20 cellular contexts compared by ENCODE assay signal in the genomic region with DNA sequence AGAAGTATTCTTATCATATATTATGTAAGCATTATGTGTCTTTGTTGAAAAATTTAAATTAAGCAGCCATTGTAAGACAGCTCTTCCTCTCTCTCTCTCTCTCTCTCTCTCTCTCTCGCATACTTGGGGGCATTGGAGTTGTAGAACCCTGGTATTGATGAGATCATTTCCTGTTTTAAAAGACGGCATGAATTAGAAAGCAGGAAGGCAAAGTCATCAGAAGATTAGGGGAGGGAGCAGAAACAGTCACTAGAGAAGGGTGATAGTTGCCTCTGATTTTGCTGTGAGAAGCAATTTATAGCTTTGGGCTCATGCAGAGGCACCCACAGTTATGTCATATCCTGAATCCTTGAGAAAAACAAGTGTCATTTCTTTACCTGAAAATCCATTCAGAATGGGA.
DNase-seq lines count a peak whose midpoint lies in the region; ATAC-seq and TF ChIP-seq lines count a peak whose summit lies in the region.
"Had no signal": no experiment of that assay in that cellular context is flagged by ENCODE, and none has a peak within 500 bp of the region (broad histone marks: within the 10 kb centered on the region; RNA-seq: fewer than 3 reads in every experiment).

No MANE protein-coding gene starts in this region.

- H3K56ac ChIP-seq in mesendoderm (ENCODE audit: low read length): no peak overlapping the region

- H3K27ac ChIP-seq in OCI-LY3 (ENCODE audit: low read length) (no peak overlapping the region), mesendoderm (ENCODE audit: low read depth, low read length) (no peak overlapping the region)
- H3K27ac ChIP-seq: C4-2B, RWPE1 had no signal

- no peak overlapping the region for H2BK120ac ChIP-seq in mesendoderm (ENCODE audit: low read depth, low read length)

- H3K4ac ChIP-seq in mesendoderm (ENCODE audit: low read depth, low read length): no peak overlapping the region

- no peak overlapping the region for H4K5ac ChIP-seq in mesendoderm (ENCODE audit: low read length)

- H3K23ac ChIP-seq in mesendoderm (ENCODE audit: low read length): no peak overlapping the region

- H3K4me3 ChIP-seq in OCI-LY3 (ENCODE audit: low read length) (no peak overlapping the region), mesendoderm (ENCODE audit: low read length) (no peak overlapping the region), H7 (ENCODE audit: insufficient read depth, low read depth, low read length) (no peak overlapping the region)
- H3K4me3 ChIP-seq: MG63 had no signal

- H3K79me1 ChIP-seq in mesendoderm (ENCODE audit: low read length): no peaks in the 10 kb centered on the region

- CTCF ChIA-PET in activated naive CD4-positive, alpha-beta T cell treated with anti-CD3 and anti-CD28 coated beads for 36 hours (lab: Charles Lee): interaction anchor here (1.2 kb wide), 1 partner anchor 27 kb away, joined by 4 read pairs; no protein-coding TSS in a partner anchor
- CTCF ChIA-PET in activated CD8-positive, alpha-beta T cell treated with anti-CD3 and anti-CD28 coated beads, Interleukin-2, amount 10 ng/mL, durations not matched to agents 7 days and 5 days (lab: Charles Lee): no interaction called here

- no peaks in the 10 kb centered on the region for H4K20me1 ChIP-seq in OCI-LY3 (ENCODE audit: insufficient read depth, low read length)

- H3K9ac ChIP-seq in OCI-LY3 (ENCODE audit: low read length): no peak overlapping the region
- no peak overlapping the region for H3K9ac ChIP-seq in mesendoderm (ENCODE audit: low read length)

- H2AFZ ChIP-seq in OCI-LY3 (ENCODE audit: low read depth, low read length): 0 out of 2 replicates have a peak overlapping the region, but pooled peaks have one; percentile 24

- H3K27me3 Mint-ChIP-seq in activated naive CD4-positive, alpha-beta T cell treated with anti-CD3 and anti-CD28 coated beads for 36 hours (ENCODE audit: low read depth): peaks cover 12% of the 10 kb centered on the region
- peaks cover 9% of the 10 kb centered on the region for H3K27me3 Mint-ChIP-seq in activated CD8-positive, alpha-beta T cell treated with anti-CD3 and anti-CD28 coated beads, Interleukin-2, amount 10 ng/mL, durations not matched to agents 7 days and 5 days (ENCODE audit: low read depth)

- H3K4me2 ChIP-seq in OCI-LY3 (ENCODE audit: low read length) (no peak overlapping the region), mesendoderm (ENCODE audit: low read length) (no peak overlapping the region)

- no peak overlapping the region for H4K8ac ChIP-seq in mesendoderm (ENCODE audit: low read depth, low read length)

- no peaks in the 10 kb centered on the region for H3K9me3 Mint-ChIP-seq in activated naive CD4-positive, alpha-beta T cell treated with anti-CD3 and anti-CD28 coated beads for 36 hours
- H3K9me3 Mint-ChIP-seq in activated CD8-positive, alpha-beta T cell treated with anti-CD3 and anti-CD28 coated beads, Interleukin-2, amount 10 ng/mL, durations not matched to agents 7 days and 5 days (ENCODE audit: insufficient read depth): no peaks in the 10 kb centered on the region
- H3K9me3 Mint-ChIP-seq: HFFc6 had no signal

- peaks cover 29% of the 10 kb centered on the region for H3K4me1 Mint-ChIP-seq in activated naive CD4-positive, alpha-beta T cell treated with anti-CD3 and anti-CD28 coated beads for 36 hours (ENCODE audit: low read depth)
- H3K4me1 Mint-ChIP-seq in activated CD8-positive, alpha-beta T cell treated with anti-CD3 and anti-CD28 coated beads, Interleukin-2, amount 10 ng/mL, durations not matched to agents 7 days and 5 days (ENCODE audit: low read depth): peaks cover 3% of the 10 kb centered on the region

- ATAC-seq in activated CD8-positive, alpha-beta T cell treated with anti-CD3 and anti-CD28 coated beads, Interleukin-2, amount 10 ng/mL, durations not matched to agents 7 days and 5 days: no peak
- ATAC-seq: PC-3 had no signal

- POLR2A ChIA-PET in activated CD8-positive, alpha-beta T cell treated with anti-CD3 and anti-CD28 coated beads, Interleukin-2, amount 10 ng/mL, durations not matched to agents 7 days and 5 days (lab: Charles Lee): interaction anchor here (0.7 kb wide), 1 partner anchor 727 kb away, joined by 3 read pairs; no protein-coding TSS in a partner anchor

- H2BK15ac ChIP-seq in mesendoderm (replicated peaks; ENCODE audit: low read depth): no peak overlapping the region

- H3K79me2 ChIP-seq in OCI-LY3 (ENCODE audit: low read length) (no peaks in the 10 kb centered on the region), mesendoderm (ENCODE audit: control insufficient read depth, insufficient read depth, low read length) (no peaks in the 10 kb centered on the region)

- no peak overlapping the region for H2AK5ac ChIP-seq in mesendoderm (ENCODE audit: low read length)

- H3K27me3 ChIP-seq in OCI-LY3 (ENCODE audit: low read depth, low read length): 0 out of 2 replicates have a peak, but pooled peaks cover 3% of the 10 kb centered on the region
- no peaks in the 10 kb centered on the region for H3K27me3 ChIP-seq in mesendoderm (ENCODE audit: insufficient read depth, low read length, poor library complexity)
- no peaks in the 10 kb centered on the region for H3K27me3 ChIP-seq in H7 (ENCODE audit: control insufficient read depth, insufficient read depth, low read length)
- H3K27me3 ChIP-seq: MG63 had no signal

- no peak overlapping the region for H3K4me3 Mint-ChIP-seq in activated naive CD4-positive, alpha-beta T cell treated with anti-CD3 and anti-CD28 coated beads for 36 hours
- no peak overlapping the region for H3K4me3 Mint-ChIP-seq in activated CD8-positive, alpha-beta T cell treated with anti-CD3 and anti-CD28 coated beads, Interleukin-2, amount 10 ng/mL, durations not matched to agents 7 days and 5 days
- H3K4me3 Mint-ChIP-seq: HFFc6 had no signal

- TF ChIP-seq CTCF in OCI-LY3 (IDR thresholded peaks at IDR 0.05; ENCODE audit: low read depth, low read length): no peak

- WGBS in mesendoderm (ENCODE audit: extremely low coverage, insufficient coverage, low lambda C conversion rate): no CpG with 5 or more reads among the region's 2 CpGs

- H3K36me3 ChIP-seq in OCI-LY3 (replicated peaks; ENCODE audit: low read depth, low read length) (no peaks in the 10 kb centered on the region), mesendoderm (ENCODE audit: control insufficient read depth, insufficient read depth, low read length) (no peaks in the 10 kb centered on the region), H7 (replicated peaks; ENCODE audit: control insufficient read depth, insufficient read depth, low read length) (no peaks in the 10 kb centered on the region)
- H3K36me3 ChIP-seq: MG63 had no signal

- peak overlapping the region; percentile 28 for H3K27ac Mint-ChIP-seq in activated naive CD4-positive, alpha-beta T cell treated with anti-CD3 and anti-CD28 coated beads for 36 hours
- no peak overlapping the region for H3K27ac Mint-ChIP-seq in activated CD8-positive, alpha-beta T cell treated with anti-CD3 and anti-CD28 coated beads, Interleukin-2, amount 10 ng/mL, durations not matched to agents 7 days and 5 days
- H3K27ac Mint-ChIP-seq: HFFc6 had no signal

- no peaks in the 10 kb centered on the region for H3K9me3 ChIP-seq in OCI-LY3 (ENCODE audit: insufficient read depth, low read length)
- H3K9me3 ChIP-seq: MG63 had no signal

- no peak overlapping the region for H3K18ac ChIP-seq in mesendoderm (ENCODE audit: low read length)

- H2BK5ac ChIP-seq in mesendoderm (ENCODE audit: low read length): no peak overlapping the region

- intact Hi-C loops in activated naive CD4-positive, alpha-beta T cell treated with anti-CD3 and anti-CD28 coated beads for 36 hours (cut with micrococcal nuclease): loop anchor here (1.0 to 10.0 kb wide), 5 partner anchors 112 to 1626 kb away; partner anchors contain the start of genes NGLY1, NKIRAS1, RPL15 and TOP2B

- DNase-seq in activated naive CD4-positive, alpha-beta T cell treated with anti-CD3 and anti-CD28 coated beads for 36 hours: peak; percentile 7
- no peak for DNase-seq in activated naive CD4-positive, alpha-beta T cell treated with anti-CD3 and anti-CD28 coated beads, Interleukin-2, amount 50 U/mL, for 16 hours
- DNase-seq in EL: peak; percentile 50
- peak; percentile 19 for DNase-seq in mesendoderm
- no peak for DNase-seq in NCI-H748 treated with DMSO at 0.1 percent for 48 hours (lab: John Stamatoyannopoulos, UW)
- no peak for DNase-seq in H7
- no peak for DNase-seq in activated CD8-positive, alpha-beta T cell treated with anti-CD3 and anti-CD28 coated beads, Interleukin-2, amount 10 ng/mL, durations not matched to agents 7 days and 5 days
- DNase-seq: GOT3, HFFc6, Karpas-422, MG63, NCI-H1105, NCI-H1694, NCI-H2081 treated with DMSO at 0.1 percent for 48 hours, NCI-H446 treated with DMSO at 0.1 percent for 48 hours, PC-3, SIG-M5 had no signal

- H3K4me1 ChIP-seq in OCI-LY3 (ENCODE audit: low read length) (peaks cover 8% of the 10 kb centered on the region), mesendoderm (ENCODE audit: control insufficient read depth, low read depth, low read length) (no peaks in the 10 kb centered on the region)

- no peaks in the 10 kb centered on the region for H3K36me3 Mint-ChIP-seq in activated naive CD4-positive, alpha-beta T cell treated with anti-CD3 and anti-CD28 coated beads for 36 hours (ENCODE audit: low read depth)
- no peaks in the 10 kb centered on the region for H3K36me3 Mint-ChIP-seq in activated CD8-positive, alpha-beta T cell treated with anti-CD3 and anti-CD28 coated beads, Interleukin-2, amount 10 ng/mL, durations not matched to agents 7 days and 5 days (ENCODE audit: low read depth)

Comparison
In these comparisons a context has a peak if more than half of its experiments do, and no peak if none do; other contexts are left out.
1. DNase-seq: peak in activated naive CD4-positive, alpha-beta T cell treated with anti-CD3 and anti-CD28 coated beads for 36 hours (single experiment), EL (single experiment) and mesendoderm (single experiment); none in activated naive CD4-positive, alpha-beta T cell treated with anti-CD3 and anti-CD28 coated beads, Interleukin-2, amount 50 U/mL, for 16 hours (single experiment), NCI-H748 treated with DMSO at 0.1 percent for 48 hours (single experiment), H7 (single experiment) and activated CD8-positive, alpha-beta T cell treated with anti-CD3 and anti-CD28 coated beads, Interleukin-2, amount 10 ng/mL, durations not matched to agents 7 days and 5 days (single experiment).